8 cellular contexts compared by ENCODE assay signal in the genomic region with DNA sequence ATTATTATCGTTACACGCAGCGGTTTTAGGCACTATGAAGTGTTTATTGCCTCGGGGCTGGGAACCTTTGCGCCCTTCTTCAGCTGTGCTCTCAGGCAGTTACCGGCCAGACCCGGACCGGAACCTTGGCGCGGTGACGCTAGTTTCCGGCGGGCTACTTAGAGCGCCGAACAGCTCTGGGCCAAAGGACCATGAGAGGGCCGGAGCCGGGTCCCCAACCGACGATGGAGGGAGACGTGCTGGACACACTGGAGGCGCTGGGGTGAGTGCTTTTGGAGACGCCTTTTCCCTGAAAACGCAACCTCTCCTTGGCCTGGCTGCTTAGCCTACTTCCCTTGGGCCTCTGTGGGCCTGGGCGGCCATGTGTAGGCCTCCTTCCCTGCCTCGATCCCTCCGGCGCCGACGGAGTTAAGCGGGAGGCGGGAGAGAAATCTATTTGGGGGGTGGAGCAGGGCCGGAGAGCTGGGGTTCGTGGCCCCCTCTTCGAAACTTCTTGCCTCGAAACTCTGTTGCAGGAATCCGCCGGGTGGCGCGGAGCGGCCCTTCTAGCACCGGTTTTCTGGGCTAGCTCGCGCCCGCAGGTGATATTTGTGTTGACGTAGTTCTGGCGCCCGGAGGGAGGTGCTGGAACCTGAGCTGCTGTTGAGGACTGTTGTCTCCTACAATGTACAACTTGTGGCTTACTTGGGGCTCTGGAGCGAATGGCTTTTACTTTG. TPM values are rescaled to one million over a fixed set of nuclear protein-coding genes. Genes with fewer than 3 reads are reported as not detected.
DNase-seq lines count a peak whose midpoint lies in the region; ATAC-seq lines count a peak whose summit lies in the region.

Gene FAM98B (plus strand): TSS at position 157 of the 716 bp plus-strand sequence. CDS start 35 bp downstream, at position 192.

- peak; percentile 51 for ATAC-seq in GM19468 (IDR thresholded peaks at IDR 0.05; ENCODE audit: extremely low read depth, unreplicated experiment)

- in situ Hi-C loops in endometrial microvascular endothelial cells (cut with HindIII; ENCODE audit: inconsistent ontology term, low pct_unique_long_range_greater_than_20kb, low sequenced_read_pairs): no loop called here

- peak; percentile 76 for DNase-seq in COR-L47 (lab: John Stamatoyannopoulos, UW)
- peak; percentile 70 for DNase-seq in HS-5 (ENCODE audit: low read depth)
- peak; percentile 67 for DNase-seq in NOMO-1 treated with dmso at 0.1 percent for 144 hours (lab: John Stamatoyannopoulos, UW; ENCODE audit: unreplicated experiment)
- peak; percentile 58 for DNase-seq in activated CD8-positive, alpha-beta memory T cell treated with anti-CD3 and anti-CD28 coated beads, Interleukin-2, amount 50 U/mL, for 1 hour (ENCODE audit: extremely low read depth)
- DNase-seq in mesenteric fat pad (ENCODE audit: low spot score): peak; percentile 96
- DNase-seq in stimulated activated CD8-positive, alpha-beta memory T cell treated with anti-CD3 and anti-CD28 coated beads, Interleukin-15, amount 100 ng/mL, for 24 hours (ENCODE audit: low read depth): peak; percentile 88

RNA-seq across cellular contexts. Expression of gene FAM98B, which starts in this region (rescaled TPM):
- total RNA-seq in endometrial microvascular endothelial cells (ENCODE audit: inconsistent ontology term): 11.3 TPM
- total RNA-seq in mesenteric fat pad: 22.4 TPM

Comparison
In these comparisons a context has a peak if more than half of its experiments do, and no peak if none do; other contexts are left out.
1. Peak in every context shown above with its lines: DNase-seq and ATAC-seq.